Comparison of ENCODE assay signal across 8 cellular contexts in genomic region chr11:18526521-18527296, GRCh38. TPM values are rescaled to one million over a fixed set of nuclear protein-coding genes. Genes with fewer than 3 reads are reported as not detected.
DNase-seq lines count a peak whose midpoint lies in the region; ATAC-seq and TF ChIP-seq lines count a peak whose summit lies in the region.

A gene with protein sequence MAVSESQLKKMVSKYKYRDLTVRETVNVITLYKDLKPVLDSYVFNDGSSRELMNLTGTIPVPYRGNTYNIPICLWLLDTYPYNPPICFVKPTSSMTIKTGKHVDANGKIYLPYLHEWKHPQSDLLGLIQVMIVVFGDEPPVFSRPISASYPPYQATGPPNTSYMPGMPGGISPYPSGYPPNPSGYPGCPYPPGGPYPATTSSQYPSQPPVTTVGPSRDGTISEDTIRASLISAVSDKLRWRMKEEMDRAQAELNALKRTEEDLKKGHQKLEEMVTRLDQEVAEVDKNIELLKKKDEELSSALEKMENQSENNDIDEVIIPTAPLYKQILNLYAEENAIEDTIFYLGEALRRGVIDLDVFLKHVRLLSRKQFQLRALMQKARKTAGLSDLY (minus strand): TSS chr11:18526942. CDS start chr11:18526816, 126 bp downstream.

- H3K36me3 ChIP-seq in iPS-18a (ENCODE audit: control insufficient read depth, low read depth, low read length) (peaks cover 8% of the 10 kb centered on the region), skeletal muscle satellite cell (ENCODE audit: insufficient read depth, low read length) (no peaks in the 10 kb centered on the region)

- H3K9me3 ChIP-seq in AG04450 (ENCODE audit: control insufficient read depth, insufficient read depth, low read length), result no peaks in the 10 kb centered on the region; the same call in 1 of the 2 replicates
- H3K9me3 ChIP-seq in iPS-18a (ENCODE audit: control insufficient read depth, low read depth, low read length), result no peaks in the 10 kb centered on the region
- H3K9me3 ChIP-seq in skeletal muscle satellite cell (replicated peaks; ENCODE audit: low read length), result no peaks in the 10 kb centered on the region

- no peaks in the 10 kb centered on the region for H3K27me3 ChIP-seq in AG04450 (ENCODE audit: control insufficient read depth, insufficient read depth, low read length)
- no peaks in the 10 kb centered on the region for H3K27me3 ChIP-seq in iPS-18a (ENCODE audit: control insufficient read depth, insufficient read depth, low read length)
- no peaks in the 10 kb centered on the region for H3K27me3 ChIP-seq in skeletal muscle satellite cell (ENCODE audit: control insufficient read depth, insufficient read depth, low read length)

- DNase-seq in AG04450 (ENCODE audit: low read depth, low spot score) (peak; percentile 82), NCI-H2196 treated with DMSO at 0.1 percent for 48 hours (lab: John Stamatoyannopoulos, UW; ENCODE audit: unreplicated experiment) (peak; percentile 78), T47D (ENCODE audit: low read depth in 1 of 2, low spot score in 1 of 2) (peak; percentile 74 to 92)

- CTCF ChIA-PET in AG04450 (lab: Charles Lee), result interaction anchor here (0.7 to 1.6 kb wide), 5 partner anchors 195 to 283 kb away, joined by 3 to 9 read pairs (median 4); no protein-coding TSS in a partner anchor

- in situ Hi-C loops in T47D (cut with HindIII; ENCODE audit: low pct_unique_long_range_greater_than_20kb, low sequenced_read_pairs), result no loop called here

- peak; percentile 98 for ATAC-seq in GM18907 (IDR thresholded peaks at IDR 0.05; ENCODE audit: unreplicated experiment)
- ATAC-seq in HG03139 (IDR thresholded peaks at IDR 0.05; ENCODE audit: unreplicated experiment), result peak; percentile 95

- POLR2A ChIA-PET in AG04450 (lab: Yijun Ruan, JAX), result interaction anchor here (0.6 to 1.6 kb wide), 4 partner anchors 16 to 194 kb away, joined by 3 to 6 read pairs (median 4); partner anchors contain the start of gene LDHA

- peak within 1 kb of the TSS; percentile 88 for H3K27ac ChIP-seq in AG04450 (ENCODE audit: low read depth, low read length)
- peak within 1 kb of the TSS; percentile 94 for H3K27ac ChIP-seq in VCaP
- peak within 1 kb of the TSS; percentile 72 for H3K27ac ChIP-seq in iPS-18a (ENCODE audit: low read length)

- H3K4me1 ChIP-seq in iPS-18a (ENCODE audit: control insufficient read depth, low read depth, low read length), result no peaks in the 10 kb centered on the region
- H3K4me1 ChIP-seq in skeletal muscle satellite cell (ENCODE audit: control insufficient read depth, insufficient read depth, low read length), result peaks cover 7% of the 10 kb centered on the region

- H3K4me2 ChIP-seq in skeletal muscle satellite cell (ENCODE audit: low read length), result peak within 1 kb of the TSS; percentile 91

- H3K9ac ChIP-seq in iPS-18a (ENCODE audit: low read length), result peak within 1 kb of the TSS; percentile 84
- peak within 1 kb of the TSS; percentile 91 for H3K9ac ChIP-seq in skeletal muscle satellite cell (ENCODE audit: low read depth, low read length)

- peak within 1 kb of the TSS; percentile 73 for H3K4me3 ChIP-seq in AG04450 (ENCODE audit: low read depth, low read length)
- H3K4me3 ChIP-seq in iPS-18a (ENCODE audit: low read length), result peak within 1 kb of the TSS; percentile 89
- peak within 1 kb of the TSS; percentile 78 for H3K4me3 ChIP-seq in skeletal muscle satellite cell (ENCODE audit: low read length)

- TF ChIP-seq CTCF in AG04450 (IDR thresholded peaks at IDR 0.05; ENCODE audit: low read depth, low read length) (no peak), VCaP (conservative IDR thresholded peaks at IDR 0.05) (no peak)

RNA-seq across cellular contexts. Expression of the gene that starts here (rescaled TPM):
- polyA plus RNA-seq in AG04450 (2011; rRNA removed), result 118 and 125 TPM in 2 replicates
- polyA minus RNA-seq in AG04450 (2011; rRNA and poly(A)+ RNA removed), result 112 and 114 TPM in 2 replicates
- total RNA-seq in skeletal muscle satellite cell (2012; rRNA removed), result 58.3 and 69.7 TPM in 2 replicates

Comparison
In these comparisons a context has a peak if more than half of its experiments do, and no peak if none do; other contexts are left out.
1. Peak in every context shown above with its lines: DNase-seq, ATAC-seq, H3K4me3 ChIP-seq and H3K27ac ChIP-seq.